ENCODE assay signal across 11 cellular contexts in the genomic region with DNA sequence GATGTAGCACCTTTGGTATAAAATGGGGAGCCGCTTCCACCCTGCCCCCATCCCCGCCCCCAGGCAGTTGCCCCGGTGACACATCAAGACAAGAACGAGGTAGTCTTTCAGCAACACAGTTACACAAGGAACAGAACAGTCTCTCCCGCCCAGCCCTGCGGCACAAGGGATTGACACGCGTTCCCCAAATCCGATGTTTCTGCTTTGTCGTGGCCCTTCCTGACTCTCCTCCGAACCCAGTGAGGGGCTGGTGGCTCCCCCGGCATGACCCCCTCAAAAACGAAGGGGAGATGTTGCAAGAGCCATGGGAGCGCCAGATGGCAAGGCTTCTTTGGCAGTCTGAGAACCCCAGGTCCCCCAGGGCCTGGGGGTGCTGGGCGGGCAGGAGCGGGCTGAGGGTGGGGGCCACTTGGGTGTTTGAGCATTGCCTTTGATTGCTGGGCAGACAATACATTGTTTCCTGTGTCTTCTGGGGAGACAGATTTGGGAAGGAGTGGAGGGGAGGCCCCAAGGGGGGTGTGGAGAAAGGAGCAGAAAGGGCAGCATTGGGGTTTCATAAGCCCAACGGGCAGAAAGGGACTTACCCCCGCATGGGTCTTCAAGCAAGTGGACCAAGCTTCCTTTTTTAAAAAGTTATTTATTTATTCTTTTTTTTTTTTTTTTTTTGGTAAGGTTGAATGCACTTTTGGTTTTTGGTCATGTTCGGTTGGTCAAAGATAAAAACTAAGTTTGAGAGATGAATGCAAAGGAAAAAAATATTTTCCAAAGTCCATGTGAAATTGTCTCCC. TPM values are rescaled to one million over a fixed set of nuclear protein-coding genes. Genes with fewer than 3 reads are reported as not detected.
DNase-seq lines count a peak whose midpoint lies in the region; ATAC-seq and TF ChIP-seq lines count a peak whose summit lies in the region.
"Had no signal": no experiment of that assay in that cellular context is flagged by ENCODE, and none has a peak within 500 bp of the region (broad histone marks: within the 10 kb centered on the region; RNA-seq: fewer than 3 reads in every experiment).

No MANE protein-coding gene starts in this region.

- intact Hi-C loops in esophagus muscularis mucosa (cut with DNase I): no loop called here

- H3K36me3 ChIP-seq in esophagus muscularis mucosa (peaks cover 32 to 48% (median 47%) of the 10 kb centered on the region in 4 donors), neutrophil (no peaks in the 10 kb centered on the region)
- H3K36me3 ChIP-seq: adrenal gland had no signal

- no peaks in the 10 kb centered on the region for H3K9me3 ChIP-seq in esophagus muscularis mucosa
- no peaks in the 10 kb centered on the region for H3K9me3 ChIP-seq in neutrophil
- H3K9me3 ChIP-seq: adrenal gland had no signal

- WGBS in esophagus muscularis mucosa: 61% methylated on average over 13 of the region's 19 CpGs

- DNase-seq in Ammon's horn (ENCODE audit: low spot score): peak; percentile 57
- peak; percentile 74 for DNase-seq in NB4 (ENCODE audit: low read depth)
- no peak for DNase-seq in esophagus muscularis mucosa (ENCODE audit: extremely low spot score)
- DNase-seq in superior temporal gyrus (ENCODE audit: extremely low spot score): no peak

- H3K27me3 ChIP-seq in esophagus muscularis mucosa (no peaks in the 10 kb centered on the region), neutrophil (no peaks in the 10 kb centered on the region)
- H3K27me3 ChIP-seq: adrenal gland had no signal

- TF ChIP-seq CTCF in NB4 (IDR thresholded peaks at IDR 0.05; ENCODE audit: low read depth, low read length) (no peak), esophagus muscularis mucosa (IDR thresholded peaks at IDR 0.05) (no peak), neutrophil (IDR thresholded peaks at IDR 0.05) (no peak)

- no peak overlapping the region for H3K4me3 ChIP-seq in NB4 (ENCODE audit: low read depth, low read length)
- no peak overlapping the region for H3K4me3 ChIP-seq in esophagus muscularis mucosa
- H3K4me3 ChIP-seq in neutrophil (ENCODE audit: low read depth in 1 of 2, low read length in 1 of 2): peak overlapping the region; percentile 53 to 55
- H3K4me3 ChIP-seq: adrenal gland had no signal

- no peak for TF ChIP-seq EP300 in esophagus muscularis mucosa (IDR thresholded peaks at IDR 0.05)

- peak overlapping the region; percentile 55 to 81 (median 77) for H3K27ac ChIP-seq in esophagus muscularis mucosa (replicated peaks in 1 of 4)
- peak overlapping the region; percentile 84 for H3K27ac ChIP-seq in neutrophil
- H3K27ac ChIP-seq: VCaP had no signal

- TF ChIP-seq POLR2A in NB4 (IDR thresholded peaks at IDR 0.05; ENCODE audit: extremely low read depth, insufficient read length) (no peak), esophagus muscularis mucosa (IDR thresholded peaks at IDR 0.05; ENCODE audit: low read depth) (no peak)

- no peak for ATAC-seq in HG03378 (IDR thresholded peaks at IDR 0.05; ENCODE audit: unreplicated experiment)
- no peak for ATAC-seq in GM19035 (IDR thresholded peaks at IDR 0.05; ENCODE audit: unreplicated experiment)
- no peak for ATAC-seq in GM19351 (IDR thresholded peaks at IDR 0.05; ENCODE audit: unreplicated experiment)
- ATAC-seq: CD8-positive, alpha-beta T cell had no signal

- H3K4me1 ChIP-seq in esophagus muscularis mucosa: peaks cover 0 to 54% (median 35%) of the 10 kb centered on the region in 4 donors
- H3K4me1 ChIP-seq in neutrophil (ENCODE audit: control insufficient read depth in 1 of 2, insufficient read depth in 1 of 2, low read depth in 1 of 2, low read length in 1 of 2): peaks cover 47 to 48% of the 10 kb centered on the region in 2 experiments
- H3K4me1 ChIP-seq: adrenal gland had no signal

RNA-seq across cellular contexts. Expression of a gene that starts 16.6 kb away (rescaled TPM):
- total RNA-seq in esophagus muscularis mucosa: 100 to 1,000 TPM in 1 of 4 donors, 10 to 100 TPM in 3; 20.7 to 123 (median 41.5) TPM

RNA-seq across cellular contexts. Expression of a gene that starts 19.0 kb away (rescaled TPM):
- 100 to 1,000 TPM in 1 of 4 donors, 10 to 100 TPM in 3; 72.7 to 145 (median 82.8) TPM for total RNA-seq in esophagus muscularis mucosa

RNA-seq across cellular contexts. Expression of a gene that starts 34.3 kb away (rescaled TPM):
- total RNA-seq in esophagus muscularis mucosa: 10 to 100 TPM; 20.2 to 46.3 (median 37.5) TPM

RNA-seq across cellular contexts. Expression of a gene that starts 54.8 kb away (rescaled TPM):
- total RNA-seq in esophagus muscularis mucosa: 1 to 10 TPM in 3 of 4 donors, under 1 TPM in 1; 0.98 to 1.8 (median 1.5) TPM

Comparison
In these comparisons a context has a peak if more than half of its experiments do, and no peak if none do; other contexts are left out.
1. DNase-seq: peak in Ammon's horn (single experiment) and NB4 (single experiment); none in esophagus muscularis mucosa (single experiment) and superior temporal gyrus (single experiment).
2. H3K4me3 ChIP-seq: peak in neutrophil (2 of 2); none in NB4 (single experiment) and esophagus muscularis mucosa (0 of 4).